In the genomic region with DNA sequence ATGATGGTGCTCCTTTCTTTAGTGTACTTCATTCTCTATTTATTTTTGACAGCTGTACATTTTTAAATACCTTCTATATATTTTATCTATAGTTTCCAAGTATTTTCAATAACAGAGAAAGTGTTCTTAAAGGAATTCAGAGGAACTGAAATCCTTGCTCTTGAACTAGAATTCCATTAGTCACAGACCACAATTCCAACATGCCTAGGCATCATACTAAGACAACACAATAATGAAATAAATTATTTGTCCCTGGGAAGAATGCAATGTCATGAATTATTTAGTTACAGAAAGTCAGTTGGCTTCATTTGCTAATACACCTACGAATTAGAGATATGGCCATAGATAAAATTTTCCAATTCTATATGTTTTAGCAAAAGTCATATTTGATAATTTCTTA, we compare ENCODE assay signal across 32 cellular contexts.
"Had no signal": no experiment of that assay in that cellular context is flagged by ENCODE, and none has a peak within 500 bp of the region (broad histone marks: within the 10 kb centered on the region; RNA-seq: fewer than 3 reads in every experiment).

No MANE protein-coding gene starts in this region.

- H3K27me3 Mint-ChIP-seq: activated CD4-positive, alpha-beta memory T cell treated with anti-CD3 and anti-CD28 coated beads for 36 hours; activated CD4-positive, alpha-beta T cell treated with anti-CD3 and anti-CD28 coated beads for 36 hours; activated CD4-positive, alpha-beta T cell treated with anti-CD3 and anti-CD28 coated beads, Interleukin-2, amount 10 ng/mL, durations not matched to agents 24 days and 14 days; activated CD8-positive, alpha-beta memory T cell treated with anti-CD3 and anti-CD28 coated beads, Interleukin-2, amount 10 ng/mL, durations not matched to agents 7 days and 5 days; activated naive CD4-positive, alpha-beta T cell treated with anti-CD3 and anti-CD28 coated beads, Interleukin-2, amount 10 ng/mL, durations not matched to agents 7 days and 5 days; activated naive CD8-positive, alpha-beta T cell treated with anti-CD3 and anti-CD28 coated beads, Interleukin-2, amount 10 ng/mL, durations not matched to agents 7 days and 5 days; brain; central memory CD8-positive, alpha-beta T cell; effector memory CD8-positive, alpha-beta T cell; T-helper 17 cell had no signal

- H3K36me3 Mint-ChIP-seq: activated CD4-positive, alpha-beta memory T cell treated with anti-CD3 and anti-CD28 coated beads for 36 hours; activated CD8-positive, alpha-beta memory T cell treated with anti-CD3 and anti-CD28 coated beads, Interleukin-2, amount 10 ng/mL, durations not matched to agents 7 days and 5 days; activated naive CD4-positive, alpha-beta T cell treated with anti-CD3 and anti-CD28 coated beads, Interleukin-2, amount 10 ng/mL, durations not matched to agents 7 days and 5 days; activated naive CD8-positive, alpha-beta T cell treated with anti-CD3 and anti-CD28 coated beads, Interleukin-2, amount 10 ng/mL, durations not matched to agents 7 days and 5 days; brain had no signal

- DNase-seq: activated CD4-positive, alpha-beta memory T cell treated with anti-CD3 and anti-CD28 coated beads for 36 hours; activated CD4-positive, alpha-beta T cell treated with anti-CD3 and anti-CD28 coated beads for 36 hours; activated CD4-positive, alpha-beta T cell treated with anti-CD3 and anti-CD28 coated beads, Interleukin-2, amount 10 ng/mL, durations not matched to agents 24 days and 14 days; activated CD4-positive, CD25-positive, alpha-beta regulatory T cell; activated CD4-positive, CD25-positive, alpha-beta regulatory T cell treated with anti-CD3 and anti-CD28 coated beads, Interleukin-2, amount 50 U/mL, for 72 hours; activated CD8-positive, alpha-beta memory T cell treated with anti-CD3 and anti-CD28 coated beads, Interleukin-2, amount 10 ng/mL, durations not matched to agents 7 days and 5 days; activated CD8-positive, alpha-beta memory T cell treated with anti-CD3 and anti-CD28 coated beads, Interleukin-2, amount 50 U/mL, for 4 hours; activated CD8-positive, alpha-beta T cell treated with anti-CD3 and anti-CD28 coated beads, Interleukin-2, amount 10 ng/mL, durations not matched to agents 7 days and 5 days; activated gamma-delta T cell; activated naive CD4-positive, alpha-beta T cell; activated naive CD4-positive, alpha-beta T cell treated with anti-CD3 and anti-CD28 coated beads, Interleukin-2, amount 10 ng/mL, durations not matched to agents 7 days and 5 days; activated naive CD8-positive, alpha-beta T cell treated with anti-CD3 and anti-CD28 coated beads, Interleukin-2, amount 10 ng/mL, durations not matched to agents 7 days and 5 days; activated T-cell treated with anti-CD3 and anti-CD28 coated beads, Interleukin-2, amount 50 U/mL, for 1 hour; activated T-cell treated with anti-CD3 and anti-CD28 coated beads, Interleukin-2, amount 50 U/mL, for 48 hours; amniotic stem cell; anterior cingulate cortex; cortex of kidney; dermis blood vessel endothelial cell; effector CD4-positive, alpha-beta T cell; effector memory CD8-positive, alpha-beta T cell; esophagus squamous epithelium; SK-N-SH; SW 1271; T-helper 1 cell; T-helper 17 cell; T1000 had no signal

- H3K4me1 Mint-ChIP-seq: activated CD4-positive, alpha-beta T cell treated with anti-CD3 and anti-CD28 coated beads for 36 hours; activated CD4-positive, alpha-beta T cell treated with anti-CD3 and anti-CD28 coated beads, Interleukin-2, amount 10 ng/mL, durations not matched to agents 24 days and 14 days; activated CD8-positive, alpha-beta memory T cell treated with anti-CD3 and anti-CD28 coated beads, Interleukin-2, amount 10 ng/mL, durations not matched to agents 7 days and 5 days; activated naive CD4-positive, alpha-beta T cell treated with anti-CD3 and anti-CD28 coated beads, Interleukin-2, amount 10 ng/mL, durations not matched to agents 7 days and 5 days; activated naive CD8-positive, alpha-beta T cell treated with anti-CD3 and anti-CD28 coated beads, Interleukin-2, amount 10 ng/mL, durations not matched to agents 7 days and 5 days; central memory CD8-positive, alpha-beta T cell; T-helper 17 cell had no signal

- H3K27ac Mint-ChIP-seq: activated CD4-positive, alpha-beta memory T cell treated with anti-CD3 and anti-CD28 coated beads for 36 hours; activated CD4-positive, alpha-beta T cell treated with anti-CD3 and anti-CD28 coated beads for 36 hours; activated CD4-positive, alpha-beta T cell treated with anti-CD3 and anti-CD28 coated beads, Interleukin-2, amount 10 ng/mL, durations not matched to agents 24 days and 14 days; activated CD8-positive, alpha-beta memory T cell treated with anti-CD3 and anti-CD28 coated beads, Interleukin-2, amount 10 ng/mL, durations not matched to agents 7 days and 5 days; activated CD8-positive, alpha-beta T cell treated with anti-CD3 and anti-CD28 coated beads, Interleukin-2, amount 10 ng/mL, durations not matched to agents 7 days and 5 days; activated naive CD4-positive, alpha-beta T cell treated with anti-CD3 and anti-CD28 coated beads, Interleukin-2, amount 10 ng/mL, durations not matched to agents 7 days and 5 days; activated naive CD4-positive, alpha-beta T cell treated with anti-CD3 and anti-CD28 coated beads, Interleukin-2, amount 50 U/mL, for 72 hours; activated naive CD8-positive, alpha-beta T cell treated with anti-CD3 and anti-CD28 coated beads, Interleukin-2, amount 10 ng/mL, durations not matched to agents 7 days and 5 days; brain; effector memory CD8-positive, alpha-beta T cell; T-helper 17 cell; T-helper 2 cell treated with Interferon-gamma antibody and Interleukin-4, amounts not matched to agents 5 μg/mL and 100 μg/mL, for 36 hours had no signal

- H3K27ac ChIP-seq: breast epithelium, epithelial cell of prostate, esophagus squamous epithelium had no signal

- ATAC-seq: activated CD4-positive, alpha-beta T cell treated with anti-CD3 and anti-CD28 coated beads for 36 hours; activated CD8-positive, alpha-beta memory T cell treated with anti-CD3 and anti-CD28 coated beads, Interleukin-2, amount 10 ng/mL, durations not matched to agents 7 days and 5 days; activated CD8-positive, alpha-beta T cell treated with anti-CD3 and anti-CD28 coated beads, Interleukin-2, amount 10 ng/mL, durations not matched to agents 7 days and 5 days; activated naive CD4-positive, alpha-beta T cell treated with anti-CD3 and anti-CD28 coated beads, Interleukin-2, amount 50 U/mL, for 72 hours; effector memory CD8-positive, alpha-beta T cell; T-helper 17 cell had no signal

- H3K27me3 ChIP-seq: breast epithelium, esophagus squamous epithelium had no signal

- H3K4me3 Mint-ChIP-seq: activated CD4-positive, alpha-beta memory T cell treated with anti-CD3 and anti-CD28 coated beads for 36 hours; activated CD4-positive, alpha-beta T cell treated with anti-CD3 and anti-CD28 coated beads for 36 hours; activated CD4-positive, alpha-beta T cell treated with anti-CD3 and anti-CD28 coated beads, Interleukin-2, amount 10 ng/mL, durations not matched to agents 24 days and 14 days; activated CD8-positive, alpha-beta memory T cell treated with anti-CD3 and anti-CD28 coated beads, Interleukin-2, amount 10 ng/mL, durations not matched to agents 7 days and 5 days; activated CD8-positive, alpha-beta T cell treated with anti-CD3 and anti-CD28 coated beads, Interleukin-2, amount 10 ng/mL, durations not matched to agents 7 days and 5 days; activated naive CD4-positive, alpha-beta T cell treated with anti-CD3 and anti-CD28 coated beads, Interleukin-2, amount 10 ng/mL, durations not matched to agents 7 days and 5 days; activated naive CD8-positive, alpha-beta T cell treated with anti-CD3 and anti-CD28 coated beads, Interleukin-2, amount 10 ng/mL, durations not matched to agents 7 days and 5 days; brain; central memory CD8-positive, alpha-beta T cell; effector memory CD8-positive, alpha-beta T cell; T-helper 17 cell; T-helper 2 cell treated with Interferon-gamma antibody and Interleukin-4, amounts not matched to agents 5 μg/mL and 100 μg/mL, for 36 hours had no signal

- H3K4me1 ChIP-seq: breast epithelium, esophagus squamous epithelium had no signal

- H3K9me3 Mint-ChIP-seq: activated CD4-positive, alpha-beta T cell treated with anti-CD3 and anti-CD28 coated beads, Interleukin-2, amount 10 ng/mL, durations not matched to agents 24 days and 14 days; activated naive CD8-positive, alpha-beta T cell treated with anti-CD3 and anti-CD28 coated beads, Interleukin-2, amount 10 ng/mL, durations not matched to agents 7 days and 5 days had no signal
